8 cellular contexts compared by ENCODE assay signal in the genomic region with DNA sequence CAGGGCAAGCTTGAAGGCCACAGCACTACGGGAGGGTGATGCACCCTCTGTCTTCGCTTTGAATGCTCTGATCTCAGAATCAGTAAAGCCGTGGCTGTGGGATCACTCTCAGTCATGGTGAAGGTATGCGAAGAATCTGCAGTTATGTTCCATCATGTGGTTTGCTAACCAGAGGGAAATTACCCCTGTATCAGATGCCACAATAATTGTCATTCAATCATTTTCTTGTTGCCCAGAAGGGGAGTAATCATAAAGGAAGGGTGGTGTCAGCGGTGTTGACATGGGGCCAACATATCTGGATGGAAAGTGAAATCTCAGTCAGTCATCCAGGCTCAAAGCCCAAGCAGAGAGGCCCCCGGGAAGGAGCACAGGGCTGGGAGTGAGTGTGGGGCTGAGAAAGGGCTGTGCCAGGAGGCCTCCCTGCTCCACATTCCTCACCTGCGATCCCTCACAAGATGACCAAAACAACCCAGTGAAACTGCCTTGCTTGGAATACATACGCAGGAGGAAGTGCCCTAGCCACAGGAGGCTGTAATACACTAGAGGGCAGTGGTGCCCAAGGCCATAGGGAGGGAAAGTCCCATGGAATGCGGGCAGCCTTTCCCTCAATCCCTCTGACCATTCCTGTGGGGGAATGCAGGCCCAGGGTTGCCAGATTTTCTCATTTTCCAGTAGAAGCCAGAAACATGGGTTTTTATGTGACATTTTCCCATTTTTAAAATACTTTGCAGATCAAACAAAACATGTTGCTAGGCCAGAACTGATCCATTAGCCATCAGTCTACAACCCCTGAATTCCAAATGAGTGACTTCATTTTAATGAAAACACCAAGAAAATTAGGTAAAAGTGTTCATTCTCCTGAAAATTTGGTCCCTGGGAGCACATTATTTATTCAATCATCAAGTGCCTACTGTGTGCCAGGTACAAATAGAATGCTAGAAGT.
A peak's percentile ranks its signal among the peaks of the same experiment; 100 is the strongest.
DNase-seq lines count a peak whose midpoint lies in the region; ATAC-seq and TF ChIP-seq lines count a peak whose summit lies in the region.

No MANE protein-coding gene starts in this region.

- ATAC-seq in GM19395 (IDR thresholded peaks at IDR 0.05; ENCODE audit: unreplicated experiment): no peak
- ATAC-seq in GM18511 (IDR thresholded peaks at IDR 0.05; ENCODE audit: unreplicated experiment): no peak

- H3K27ac ChIP-seq in transverse colon: no peak overlapping the region

- no peak for TF ChIP-seq EP300 in transverse colon (IDR thresholded peaks at IDR 0.05; ENCODE audit: low read depth)

- H3K4me3 ChIP-seq in transverse colon: no peak overlapping the region

- DNase-seq in NCI-H2029 (lab: John Stamatoyannopoulos, UW) (peak; percentile 2), NCI-H2029 treated with DMSO at 0.1 percent for 48 hours (lab: John Stamatoyannopoulos, UW) (no peak), HT1080 (ENCODE audit: low read depth) (peak; percentile 98), astrocyte of the hippocampus (ENCODE audit: low read depth, low spot score) (peak; percentile 97), iPS-NIHi7 (ENCODE audit: extremely low spot score) (peak; percentile 88), transverse colon (peak; percentile 34)

- no peaks in the 10 kb centered on the region for H3K9me3 ChIP-seq in transverse colon

- H3K4me1 ChIP-seq in transverse colon: peaks cover 0 to 6% (median 2%) of the 10 kb centered on the region in 4 donors

- in situ Hi-C loops in transverse colon (cut with MboI; ENCODE audit: low pct_ligation_motif_present in 1 of 4, low pct_unique_long_range_greater_than_20kb in 1 of 4, low sequenced_read_pairs in 3 of 4): no loop called here

- WGBS in transverse colon (ENCODE audit: low coverage in 1 of 2), 2 donors: 45 to 80% methylated on average over 2 to 9 of the region's 9 CpGs

- TF ChIP-seq CTCF in transverse colon (IDR thresholded peaks at IDR 0.05): peak; percentile 17 to 46 (median 41)

- no peak for TF ChIP-seq POLR2A in transverse colon (IDR thresholded peaks at IDR 0.05)

- H3K27me3 ChIP-seq in transverse colon: no peaks in the 10 kb centered on the region

- intact Hi-C loops in transverse colon (cut with DNase I; ENCODE audit: low total_unique reads): no loop called here

- H3K36me3 ChIP-seq in transverse colon: no peaks in the 10 kb centered on the region
